8 cellular contexts compared by ENCODE assay signal in the genomic region with DNA sequence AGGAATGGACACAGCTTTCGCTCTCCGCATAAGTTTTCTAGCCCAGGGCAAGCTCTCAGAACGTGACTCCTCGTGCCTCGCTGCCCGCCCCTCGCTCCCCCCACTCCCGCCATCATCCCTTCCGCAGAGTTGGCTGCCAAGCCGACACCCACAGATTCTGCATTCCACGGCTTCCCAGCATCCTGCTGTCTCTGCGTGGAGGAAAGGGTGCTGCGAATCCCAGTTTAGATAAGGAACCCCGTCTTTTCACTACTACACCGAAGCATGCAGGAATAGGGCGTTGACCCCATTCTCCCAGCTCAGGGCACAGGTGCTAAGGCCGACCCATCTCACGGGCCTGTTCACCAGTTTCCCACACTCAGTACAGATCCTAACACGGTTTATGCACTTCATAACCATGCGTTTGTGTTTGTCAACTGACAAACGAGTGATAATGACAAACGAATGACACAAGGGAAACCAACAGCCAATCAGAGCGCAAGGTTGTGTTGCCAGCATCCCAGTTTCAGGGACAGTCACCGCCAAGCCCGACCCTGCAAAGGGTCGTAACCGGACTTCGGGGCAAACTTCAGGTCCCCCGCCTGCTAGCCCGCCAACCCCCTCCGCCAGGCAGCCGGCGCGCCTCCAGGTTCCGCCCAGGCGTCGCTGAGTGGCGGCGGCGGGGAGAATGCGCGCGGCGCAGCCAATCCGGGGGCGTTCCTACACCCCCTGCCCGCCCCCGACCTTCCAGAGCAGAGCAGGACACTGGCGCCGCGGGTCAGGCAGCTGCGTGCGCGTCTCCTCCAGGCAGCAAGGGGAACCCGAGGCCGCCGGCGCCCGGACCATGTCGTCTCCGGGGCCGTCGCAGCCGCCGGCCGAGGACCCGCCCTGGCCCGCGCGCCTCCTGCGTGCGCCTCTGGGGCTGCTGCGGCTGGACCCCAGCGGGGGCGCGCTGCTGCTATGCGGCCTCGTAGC. TPM values are rescaled to one million over a fixed set of nuclear protein-coding genes. Genes with fewer than 3 reads are reported as not detected.
DNase-seq lines count a peak whose midpoint lies in the region; ATAC-seq and TF ChIP-seq lines count a peak whose summit lies in the region.

CYP2U1 (plus strand) TSS at position 729 of the 954 bp plus-strand sequence; CDS start at position 824, 95 bp downstream.

- H3K27ac ChIP-seq in HUES64 (ENCODE audit: low read depth, low read length) = no peak within 1 kb of the TSS; the same call in 1 of the 2 replicates
- peak within 1 kb of the TSS; percentile 69 for H3K27ac ChIP-seq in RWPE1
- no peak within 1 kb of the TSS for H3K27ac ChIP-seq in neural progenitor cell
- H3K27ac ChIP-seq in stomach smooth muscle (ENCODE audit: low read length) = peak within 1 kb of the TSS; percentile 50

- H4K20me1 ChIP-seq in neural progenitor cell (ENCODE audit: low read depth) = no peaks in the 10 kb centered on the region

- peak within 1 kb of the TSS; percentile 48 for H3K9ac ChIP-seq in HUES64 (ENCODE audit: low read depth, low read length)
- no peak within 1 kb of the TSS for H3K9ac ChIP-seq in neural progenitor cell
- H3K9ac ChIP-seq in stomach smooth muscle (ENCODE audit: low read length in 2 of 2) = peak within 1 kb of the TSS; percentile 59 to 81

- no peaks in the 10 kb centered on the region for H3K79me2 ChIP-seq in neural progenitor cell (ENCODE audit: low read depth)

- 9% methylated on average over 78 of the region's 78 CpGs for WGBS in HUES64

- TF ChIP-seq CTCF in RWPE1 (conservative IDR thresholded peaks at IDR 0.05; ENCODE audit: low read depth) (0 out of 2 replicates have a peak, but pooled peaks have one; percentile 22), fibroblast of villous mesenchyme (IDR thresholded peaks at IDR 0.05; ENCODE audit: insufficient read depth, low read depth, low read length) (no peak), neural progenitor cell (IDR thresholded peaks at IDR 0.05) (peak; percentile 22)

- peak within 1 kb of the TSS; percentile 90 for H2AFZ ChIP-seq in neural progenitor cell (replicated peaks)

- no peaks in the 10 kb centered on the region for H3K9me3 Mint-ChIP-seq in neural progenitor cell

- H3F3A ChIP-seq in neural progenitor cell (ENCODE audit: low read depth) = no peaks in the 10 kb centered on the region

- no peaks in the 10 kb centered on the region for H3K27me3 Mint-ChIP-seq in neural progenitor cell (ENCODE audit: insufficient read depth, low read depth)

- H3K4me3 ChIP-seq in HUES64 (ENCODE audit: low read length) (peak within 1 kb of the TSS; percentile 68), fibroblast of villous mesenchyme (ENCODE audit: low read depth, low read length) (peak within 1 kb of the TSS; percentile 79), neural progenitor cell (peak within 1 kb of the TSS; percentile 64), stomach smooth muscle (ENCODE audit: low read length in 2 of 2) (peak within 1 kb of the TSS; percentile 90 to 91)

- H3K4me2 ChIP-seq in neural progenitor cell = peak within 1 kb of the TSS; percentile 93

- peaks cover 9% of the 10 kb centered on the region for H3K36me3 Mint-ChIP-seq in neural progenitor cell

- H3K9me3 ChIP-seq in HUES64 (ENCODE audit: insufficient read depth, low read depth, low read length) = no peaks in the 10 kb centered on the region
- H3K9me3 ChIP-seq in neural progenitor cell (ENCODE audit: low read depth) = no peaks in the 10 kb centered on the region
- H3K9me3 ChIP-seq in stomach smooth muscle (ENCODE audit: control insufficient read depth in 2 of 2, low read length in 2 of 2) = no peaks in the 10 kb centered on the region

- POLR2A ChIA-PET in RWPE1 (lab: Yijun Ruan, JAX; ENCODE audit: low non-redundant PET) = no interaction called here

- DNase-seq in DMS153 (lab: John Stamatoyannopoulos, UW) (peak; percentile 41), RWPE1 (ENCODE audit: low spot score) (peak; percentile 86), fibroblast of villous mesenchyme (ENCODE audit: low read depth) (peak; percentile 79), neural progenitor cell (ENCODE audit: low spot score) (peak; percentile 96)
- DNase-seq in activated effector memory CD4-positive, alpha-beta T cell treated with anti-CD3 and anti-CD28 coated beads, Interleukin-2, amount 50 U/mL, for 16 hours = peak; percentile 92

- peak; percentile 93 for ATAC-seq in GM21447 (IDR thresholded peaks at IDR 0.05; ENCODE audit: unreplicated experiment)

- H3K4me1 Mint-ChIP-seq in neural progenitor cell = peaks cover 15% of the 10 kb centered on the region

- CTCF ChIA-PET in RWPE1 (lab: Yijun Ruan, JAX) = interaction anchor here (0.5 to 0.7 kb wide), 3 partner anchors 72 to 1421 kb away, joined by 3 read pairs; no protein-coding TSS in a partner anchor

- no peak within 1 kb of the TSS for H3K27ac Mint-ChIP-seq in neural progenitor cell

- no peaks in the 10 kb centered on the region for H3K36me3 ChIP-seq in HUES64 (ENCODE audit: insufficient read depth, low read length)
- no peaks in the 10 kb centered on the region for H3K36me3 ChIP-seq in neural progenitor cell
- no peaks in the 10 kb centered on the region for H3K36me3 ChIP-seq in stomach smooth muscle (ENCODE audit: control insufficient read depth in 2 of 2, insufficient read depth in 2 of 2, low read length in 2 of 2)

- H3K27me3 ChIP-seq in HUES64 (ENCODE audit: insufficient read depth, low read length) (peaks cover 37% of the 10 kb centered on the region), neural progenitor cell (peaks cover 31% of the 10 kb centered on the region), stomach smooth muscle (ENCODE audit: control insufficient read depth in 1 of 2, insufficient read depth in 2 of 2, low read length in 2 of 2) (no peaks in the 10 kb centered on the region)

- H3K4me3 Mint-ChIP-seq in neural progenitor cell = peak within 1 kb of the TSS; percentile 90

- H3K4me1 ChIP-seq in HUES64 (ENCODE audit: insufficient read depth, low read length) = 0 out of 2 replicates have a peak, but pooled peaks cover 8% of the 10 kb centered on the region
- peaks cover 12% of the 10 kb centered on the region for H3K4me1 ChIP-seq in neural progenitor cell
- peaks cover 14% of the 10 kb centered on the region for H3K4me1 ChIP-seq in stomach smooth muscle (ENCODE audit: control insufficient read depth, insufficient read depth, low read length)

RNA-seq across cellular contexts. Expression of gene CYP2U1, which starts in this region (rescaled TPM):
- 4.7 TPM for polyA plus RNA-seq in HUES64 (2013, experiment 1 of 2)
- 4.6 TPM for polyA plus RNA-seq in HUES64 (2013, experiment 2 of 2)
- total RNA-seq in fibroblast of villous mesenchyme = 10.3 and 19.0 TPM in 2 replicates
- 6.4 and 8.4 TPM in 2 replicates for total RNA-seq in neural progenitor cell (ENCODE audit: low replicate concordance)

Comparison
In these comparisons a context has a peak if more than half of its experiments do, and no peak if none do; other contexts are left out.
1. DNase-seq: peak in every context shown above with its lines; median percentile 96 in neural progenitor cell; 92 in activated effector memory CD4-positive, alpha-beta T cell treated with anti-CD3 and anti-CD28 coated beads, Interleukin-2, amount 50 U/mL, for 16 hours; 86 in RWPE1; 79 in fibroblast of villous mesenchyme; 41 in DMS153.
2. H3K27ac ChIP-seq: peak in RWPE1 (single experiment) and stomach smooth muscle (single experiment); none in HUES64 (single experiment) and neural progenitor cell (single experiment).
3. Peak in every context shown above with its lines, with median percentiles within 50 percentile points of each other: H3K4me3 ChIP-seq.